In genomic region chr3:50269460-50269859, GRCh38 we compare ENCODE assay signal across 10 cellular contexts. TPM values are rescaled to one million over a fixed set of nuclear protein-coding genes. Genes with fewer than 3 reads are reported as not detected.
DNase-seq lines count a peak whose midpoint lies in the region; ATAC-seq and TF ChIP-seq lines count a peak whose summit lies in the region.
"Had no signal": no experiment of that assay in that cellular context is flagged by ENCODE, and none has a peak within 500 bp of the region (broad histone marks: within the 10 kb centered on the region; RNA-seq: fewer than 3 reads in every experiment).

No MANE protein-coding gene starts in this region.

- H3K79me2 ChIP-seq in parathyroid adenoma: peaks cover 10% of the 10 kb centered on the region

- peak overlapping the region; percentile 63 for H3K4me2 ChIP-seq in parathyroid adenoma (ENCODE audit: low read length)

- no peak for DNase-seq in right cardiac atrium
- DNase-seq in left ventricle myocardium superior: no peak
- DNase-seq in esophagus squamous epithelium (lab: John Stamatoyannopoulos, UW): no peak
- DNase-seq in NCI-H526 (lab: John Stamatoyannopoulos, UW): no peak
- no peak for DNase-seq in activated CD4-positive, alpha-beta T cell treated with anti-CD3 and anti-CD28 coated beads, Interleukin-2, amount 10 ng/mL, durations not matched to agents 7 days and 5 days
- no peak for DNase-seq in NCI-H2171 (lab: John Stamatoyannopoulos, UW)
- DNase-seq: NCI-H1694 treated with DMSO at 0.1 percent for 48 hours had no signal

- POLR2A ChIA-PET in activated CD4-positive, alpha-beta T cell treated with anti-CD3 and anti-CD28 coated beads, Interleukin-2, amount 10 ng/mL, durations not matched to agents 7 days and 5 days (lab: Charles Lee): no interaction called here

- peaks cover 20% of the 10 kb centered on the region for H3K4me1 Mint-ChIP-seq in activated CD4-positive, alpha-beta T cell treated with anti-CD3 and anti-CD28 coated beads, Interleukin-2, amount 10 ng/mL, durations not matched to agents 7 days and 5 days

- H3K36me3 ChIP-seq in esophagus squamous epithelium (no peaks in the 10 kb centered on the region), parathyroid adenoma (ENCODE audit: control insufficient read depth, insufficient read depth, low read length) (no peaks in the 10 kb centered on the region)

- H3K27me3 Mint-ChIP-seq in activated CD4-positive, alpha-beta T cell treated with anti-CD3 and anti-CD28 coated beads, Interleukin-2, amount 10 ng/mL, durations not matched to agents 7 days and 5 days: peaks cover 30% of the 10 kb centered on the region

- no peaks in the 10 kb centered on the region for H3K9me3 Mint-ChIP-seq in activated CD4-positive, alpha-beta T cell treated with anti-CD3 and anti-CD28 coated beads, Interleukin-2, amount 10 ng/mL, durations not matched to agents 7 days and 5 days
- H3K9me3 Mint-ChIP-seq: natural killer cell treated with Interleukin-12 subunit alpha and Interleukin-12 subunit beta and Interleukin-15 and Interleukin-18, amount 100 ng/mL, for 72 hours had no signal

- intact Hi-C loops in right cardiac atrium (cut with DNase I) (no loop called here), left ventricle myocardium superior (cut with micrococcal nuclease) (no loop called here), esophagus squamous epithelium (cut with DNase I) (no loop called here)

- H3K9me3 ChIP-seq in right cardiac atrium (ENCODE audit: control insufficient read depth, low read length): no peaks in the 10 kb centered on the region
- no peaks in the 10 kb centered on the region for H3K9me3 ChIP-seq in esophagus squamous epithelium
- H3K9me3 ChIP-seq in parathyroid adenoma (ENCODE audit: control insufficient read depth, low read length): no peaks in the 10 kb centered on the region

- H3K27me3 ChIP-seq in right cardiac atrium (ENCODE audit: control insufficient read depth, insufficient read depth) (no peaks in the 10 kb centered on the region), esophagus squamous epithelium (peaks cover 0 to 13% (median 2%) of the 10 kb centered on the region in 4 donors), parathyroid adenoma (ENCODE audit: control insufficient read depth, insufficient read depth, low read length) (no peaks in the 10 kb centered on the region)

- TF ChIP-seq CTCF in esophagus squamous epithelium (IDR thresholded peaks at IDR 0.05) (no peak), parathyroid adenoma (IDR thresholded peaks at IDR 0.05) (no peak)

- CTCF ChIA-PET in activated CD4-positive, alpha-beta T cell treated with anti-CD3 and anti-CD28 coated beads, Interleukin-2, amount 10 ng/mL, durations not matched to agents 7 days and 5 days (lab: Charles Lee): no interaction called here

- peak overlapping the region; percentile 19 for H3K27ac ChIP-seq in right cardiac atrium (ENCODE audit: low read length)
- peak overlapping the region; percentile 50 to 90 (median 84) for H3K27ac ChIP-seq in esophagus squamous epithelium
- H3K27ac ChIP-seq in parathyroid adenoma: peak overlapping the region; percentile 98

- no peaks in the 10 kb centered on the region for H3K36me3 Mint-ChIP-seq in activated CD4-positive, alpha-beta T cell treated with anti-CD3 and anti-CD28 coated beads, Interleukin-2, amount 10 ng/mL, durations not matched to agents 7 days and 5 days (ENCODE audit: low read depth)
- H3K36me3 Mint-ChIP-seq: natural killer cell treated with Interleukin-12 subunit alpha and Interleukin-12 subunit beta and Interleukin-15 and Interleukin-18, amount 100 ng/mL, for 72 hours had no signal

- ATAC-seq in right cardiac atrium: no peak
- no peak for ATAC-seq in left ventricle myocardium superior
- ATAC-seq in HG03354 (IDR thresholded peaks at IDR 0.05; ENCODE audit: poor library complexity, severe bottlenecking, unreplicated experiment): no peak
- ATAC-seq: natural killer cell treated with Interleukin-12 subunit alpha and Interleukin-12 subunit beta and Interleukin-15 and Interleukin-18, amount 100 ng/mL, for 72 hours had no signal

- no peak for TF ChIP-seq POLR2A in esophagus squamous epithelium (IDR thresholded peaks at IDR 0.05)

- H3K27ac Mint-ChIP-seq in activated CD4-positive, alpha-beta T cell treated with anti-CD3 and anti-CD28 coated beads, Interleukin-2, amount 10 ng/mL, durations not matched to agents 7 days and 5 days: no peak overlapping the region
- H3K27ac Mint-ChIP-seq: natural killer cell treated with Interleukin-12 subunit alpha and Interleukin-12 subunit beta and Interleukin-15 and Interleukin-18, amount 100 ng/mL, for 72 hours had no signal

- H3K4me1 ChIP-seq in right cardiac atrium (ENCODE audit: control insufficient read depth, insufficient read depth, low read length) (peaks cover 11% of the 10 kb centered on the region), esophagus squamous epithelium (peaks cover 22 to 95% (median 69%) of the 10 kb centered on the region in 3 donors), parathyroid adenoma (peaks cover 84% of the 10 kb centered on the region)

- 66% methylated on average over 4 of the region's 4 CpGs for WGBS in right cardiac atrium
- 43 to 45% methylated on average over 3 to 4 of the region's 4 CpGs for WGBS in esophagus squamous epithelium, 2 donors

- peak overlapping the region; percentile 41 for H2AFZ ChIP-seq in parathyroid adenoma

- H3K9ac ChIP-seq in parathyroid adenoma: peak overlapping the region; percentile 35

- H3K4me3 ChIP-seq in right cardiac atrium (ENCODE audit: low read length) (peak overlapping the region; percentile 3), esophagus squamous epithelium (peak overlapping the region in 3 of 4 donors; percentile 16 to 59 (median 31)), parathyroid adenoma (ENCODE audit: low read depth, low read length) (peak overlapping the region; percentile 38)

- no peak overlapping the region for H3K4me3 Mint-ChIP-seq in activated CD4-positive, alpha-beta T cell treated with anti-CD3 and anti-CD28 coated beads, Interleukin-2, amount 10 ng/mL, durations not matched to agents 7 days and 5 days
- H3K4me3 Mint-ChIP-seq: natural killer cell treated with Interleukin-12 subunit alpha and Interleukin-12 subunit beta and Interleukin-15 and Interleukin-18, amount 100 ng/mL, for 72 hours had no signal

RNA-seq across cellular contexts. Expression of gene SEMA3B, which starts 0.5 kb away (rescaled TPM):
- total RNA-seq in right cardiac atrium (10 to 100 TPM; 19.2 to 33.9 (median 29.3) TPM), left ventricle myocardium superior (20.6 TPM), esophagus squamous epithelium (1 to 10 TPM in 3 of 4 donors, under 1 TPM in 1; 0.70 to 8.2 (median 2.4) TPM)
- polyA plus RNA-seq in right cardiac atrium: 35.7 TPM
- under 1 TPM; 0.37 to 0.60 TPM for total RNA-seq in activated CD4-positive, alpha-beta T cell treated with anti-CD3 and anti-CD28 coated beads, Interleukin-2, amount 10 ng/mL, durations not matched to agents 7 days and 5 days

RNA-seq across cellular contexts. Expression of gene LSMEM2, which starts 9.4 kb away (rescaled TPM):
- total RNA-seq in right cardiac atrium: 10 to 100 TPM in 2 of 4 donors, 1 to 10 TPM in 2; 1.4 to 15.7 (median 8.0) TPM
- 14.6 TPM for polyA plus RNA-seq in right cardiac atrium
- total RNA-seq in left ventricle myocardium superior: 31.6 TPM
- total RNA-seq in esophagus squamous epithelium: not detected
- total RNA-seq in activated CD4-positive, alpha-beta T cell treated with anti-CD3 and anti-CD28 coated beads, Interleukin-2, amount 10 ng/mL, durations not matched to agents 7 days and 5 days: not detected
- total RNA-seq: natural killer cell treated with Interleukin-12 subunit alpha and Interleukin-12 subunit beta and Interleukin-15 and Interleukin-18, amount 100 ng/mL, for 72 hours had no signal

RNA-seq across cellular contexts. Expression of gene IFRD2, which starts 22.8 kb away (rescaled TPM):
- 10 to 100 TPM; 51.0 to 67.6 (median 56.9) TPM for total RNA-seq in right cardiac atrium
- 50.9 TPM for polyA plus RNA-seq in right cardiac atrium
- total RNA-seq in left ventricle myocardium superior: 79.3 TPM
- 100 to 1,000 TPM in 1 of 4 donors, 10 to 100 TPM in 3; 49.0 to 100 (median 72.9) TPM for total RNA-seq in esophagus squamous epithelium
- 10 to 100 TPM; 59.4 to 66.0 TPM for total RNA-seq in activated CD4-positive, alpha-beta T cell treated with anti-CD3 and anti-CD28 coated beads, Interleukin-2, amount 10 ng/mL, durations not matched to agents 7 days and 5 days

RNA-seq across cellular contexts. Expression of gene HYAL3, which starts 29.7 kb away (rescaled TPM):
- total RNA-seq in right cardiac atrium (1 to 10 TPM; 1.1 to 2.4 (median 1.7) TPM), left ventricle myocardium superior (0.92 TPM), esophagus squamous epithelium (1 to 10 TPM; 5.3 to 7.9 (median 5.8) TPM)
- 2.9 TPM for polyA plus RNA-seq in right cardiac atrium
- total RNA-seq in activated CD4-positive, alpha-beta T cell treated with anti-CD3 and anti-CD28 coated beads, Interleukin-2, amount 10 ng/mL, durations not matched to agents 7 days and 5 days: 10 to 100 TPM in 1 of 2 experiments, 1 to 10 TPM in 1; 9.2 to 10.9 TPM

RNA-seq across cellular contexts. Expression of gene NAA80, which starts 29.7 kb away (rescaled TPM):
- total RNA-seq in right cardiac atrium (10 to 100 TPM in 1 of 4 donors, 1 to 10 TPM in 3; 8.1 to 11.5 (median 8.7) TPM), left ventricle myocardium superior (6.7 TPM), esophagus squamous epithelium (10 to 100 TPM in 1 of 4 donors, 1 to 10 TPM in 3; 6.0 to 16.2 (median 7.7) TPM)
- 11.3 TPM for polyA plus RNA-seq in right cardiac atrium
- total RNA-seq in activated CD4-positive, alpha-beta T cell treated with anti-CD3 and anti-CD28 coated beads, Interleukin-2, amount 10 ng/mL, durations not matched to agents 7 days and 5 days: 10 to 100 TPM; 28.9 to 31.7 TPM

Comparison
In these comparisons a context has a peak if more than half of its experiments do, and no peak if none do; other contexts are left out.
1. H3K27ac ChIP-seq: peak in every context shown above with its lines; median percentile 98 in parathyroid adenoma; 84 in esophagus squamous epithelium; 19 in right cardiac atrium.